In genomic region chr6:114304304-114304887, GRCh38 we compare ENCODE assay signal across 9 cellular contexts. TPM values are rescaled to one million over a fixed set of nuclear protein-coding genes. Genes with fewer than 3 reads are reported as not detected.
DNase-seq lines count a peak whose midpoint lies in the region; ATAC-seq and TF ChIP-seq lines count a peak whose summit lies in the region.
"Had no signal": no experiment of that assay in that cellular context is flagged by ENCODE, and none has a peak within 500 bp of the region (broad histone marks: within the 10 kb centered on the region; RNA-seq: fewer than 3 reads in every experiment).

No MANE protein-coding gene starts in this region.

- H3F3A ChIP-seq in GM23248 (ENCODE audit: insufficient read depth): no peaks in the 10 kb centered on the region

- no peaks in the 10 kb centered on the region for H3K36me3 ChIP-seq in GM23248 (ENCODE audit: low read depth)
- H3K36me3 ChIP-seq in RWPE2 (ENCODE audit: low read depth): no peaks in the 10 kb centered on the region

- no peak overlapping the region for H2AFZ ChIP-seq in GM23248

- TF ChIP-seq CTCF in AG09309 (IDR thresholded peaks at IDR 0.05; ENCODE audit: control insufficient read depth, insufficient read depth, low read depth, low read length, missing control alignments) (peak; percentile 44), RWPE2 (IDR thresholded peaks at IDR 0.05; ENCODE audit: poor library complexity, severe bottlenecking) (peak; percentile 82), foreskin fibroblast (IDR thresholded peaks at IDR 0.05; ENCODE audit: low read depth, low read length) (peak; percentile 54)

- H3K4me3 ChIP-seq in AG09309 (ENCODE audit: control insufficient read depth, low read depth, low read length) (no peak overlapping the region), GM23248 (no peak overlapping the region), RWPE2 (ENCODE audit: severe bottlenecking) (no peak overlapping the region), foreskin fibroblast (ENCODE audit: low read depth in 1 of 2, low read length in 2 of 2) (no peak overlapping the region)

- H3K4me1 ChIP-seq in GM23248 (ENCODE audit: insufficient read depth) (no peaks in the 10 kb centered on the region), RWPE2 (ENCODE audit: insufficient read depth, poor library complexity, severe bottlenecking) (no peaks in the 10 kb centered on the region)

- H3K79me2 ChIP-seq in GM23248 (ENCODE audit: insufficient read depth): no peaks in the 10 kb centered on the region

- WGBS in GM23248 (ENCODE audit: low coverage in 1 of 2, low lambda C conversion rate in 2 of 2, missing lambda C conversion rate in 2 of 2), 2 experiments: 51 to 52% methylated on average over 1 of the region's 1 CpG

- no peak overlapping the region for H3K27ac ChIP-seq in GM23248
- H3K27ac ChIP-seq in RWPE2 (ENCODE audit: poor library complexity, severe bottlenecking): no peak overlapping the region

- H3K9ac ChIP-seq in GM23248: no peak overlapping the region

- H3K9me3 ChIP-seq in GM23248 (ENCODE audit: low read depth) (no peaks in the 10 kb centered on the region), RWPE2 (ENCODE audit: severe bottlenecking) (no peaks in the 10 kb centered on the region)

- no peaks in the 10 kb centered on the region for H3K9me2 ChIP-seq in GM23248 (ENCODE audit: insufficient read depth)

- no peaks in the 10 kb centered on the region for H4K20me1 ChIP-seq in GM23248 (ENCODE audit: insufficient read depth)

- no peak overlapping the region for H3K4me2 ChIP-seq in GM23248 (ENCODE audit: unreplicated experiment)

- DNase-seq in AG09309 (ENCODE audit: low read depth) (peak; percentile 1), GM23248 (peak; percentile 52), RWPE2 (ENCODE audit: low spot score) (no peak), foreskin fibroblast (peak; percentile 2 to 56), NCI-H187 treated with DMSO at 0.1 percent for 48 hours (lab: John Stamatoyannopoulos, UW) (no peak), COLO668 (lab: John Stamatoyannopoulos, UW; ENCODE audit: unreplicated experiment) (no peak)
- DNase-seq: head of caudate nucleus had no signal

- no peaks in the 10 kb centered on the region for H3K27me3 ChIP-seq in GM23248 (replicated peaks; ENCODE audit: insufficient read depth)
- H3K27me3 ChIP-seq in RWPE2 (ENCODE audit: insufficient read depth, poor library complexity, severe bottlenecking): no peaks in the 10 kb centered on the region

- in situ Hi-C loops in GM23248 (cut with MboI): no loop called here

- ATAC-seq in RWPE2 (ENCODE audit: low read depth) (peak; percentile 25; the same call in 1 of the 3 replicates), HG02759 (IDR thresholded peaks at IDR 0.05; ENCODE audit: unreplicated experiment) (no peak), HG02571 (IDR thresholded peaks at IDR 0.05; ENCODE audit: unreplicated experiment) (no peak)

RNA-seq across cellular contexts. Expression of gene HS3ST5, which starts 38.4 kb away (rescaled TPM):
- not detected in 2 replicates for total RNA-seq in GM23248 (2014; rRNA removed; shearing (Covaris generic))
- not detected in 2 replicates for polyA plus RNA-seq in GM23248 (2016; fragmentation: Nextera tagmentation; extraction: Ambion mirVana)

Comparison
In these comparisons a context has a peak if more than half of its experiments do, and no peak if none do; other contexts are left out.
1. DNase-seq: peak in AG09309 (single experiment), GM23248 (single experiment) and foreskin fibroblast (2 of 2); none in RWPE2 (single experiment), NCI-H187 treated with DMSO at 0.1 percent for 48 hours (single experiment) and COLO668 (single experiment).
2. Peak in every context shown above with its lines, with median percentiles within 50 percentile points of each other: CTCF ChIP-seq.